ENCODE assay signal across 9 cellular contexts in the genomic region with DNA sequence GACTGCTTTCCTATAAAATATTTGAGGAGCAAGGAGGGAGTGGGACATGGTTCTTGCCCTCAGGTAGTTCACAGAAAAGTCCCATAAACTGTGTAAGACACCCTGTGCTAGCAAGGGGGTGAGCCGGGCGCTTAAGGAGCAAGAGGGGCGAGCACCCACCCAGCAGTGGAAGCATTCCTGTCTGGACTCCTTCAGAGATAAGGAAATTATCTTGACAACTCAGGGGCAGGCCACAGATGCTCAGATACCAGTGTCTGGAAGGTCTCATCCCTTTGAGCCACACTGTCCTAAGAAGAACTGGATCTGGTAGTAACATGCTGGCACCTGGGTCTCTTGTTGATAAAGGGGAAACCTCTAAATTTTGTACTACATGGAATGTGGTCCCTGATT. TPM values are rescaled to one million over a fixed set of nuclear protein-coding genes. Genes with fewer than 3 reads are reported as not detected.
DNase-seq lines count a peak whose midpoint lies in the region; ATAC-seq and TF ChIP-seq lines count a peak whose summit lies in the region.
"Had no signal": no experiment of that assay in that cellular context is flagged by ENCODE, and none has a peak within 500 bp of the region (broad histone marks: within the 10 kb centered on the region; RNA-seq: fewer than 3 reads in every experiment).

No MANE protein-coding gene starts in this region.

- no peak overlapping the region for H2AFZ ChIP-seq in SK-N-SH (ENCODE audit: low read depth)

- no peak overlapping the region for H3K4me3 Mint-ChIP-seq in CD4-positive, alpha-beta T cell
- H3K4me3 Mint-ChIP-seq in progenitor cell of endocrine pancreas (ENCODE audit: low read depth) = no peak overlapping the region

- H3K9me3 Mint-ChIP-seq in CD4-positive, alpha-beta T cell = no peaks in the 10 kb centered on the region
- no peaks in the 10 kb centered on the region for H3K9me3 Mint-ChIP-seq in progenitor cell of endocrine pancreas (ENCODE audit: low read depth)

- no peak for TF ChIP-seq CTCF in CD4-positive, alpha-beta T cell (IDR thresholded peaks at IDR 0.05)
- TF ChIP-seq CTCF in SK-N-SH (IDR thresholded peaks at IDR 0.05) = no peak
- TF ChIP-seq CTCF in progenitor cell of endocrine pancreas (IDR thresholded peaks at IDR 0.05; ENCODE audit: unreplicated experiment) = no peak

- H3K4me2 ChIP-seq in SK-N-SH = peak overlapping the region; percentile 28

- no peaks in the 10 kb centered on the region for H3K27me3 Mint-ChIP-seq in CD4-positive, alpha-beta T cell
- no peaks in the 10 kb centered on the region for H3K27me3 Mint-ChIP-seq in progenitor cell of endocrine pancreas

- no peak for DNase-seq in CD4-positive, alpha-beta T cell
- DNase-seq in SK-N-SH (no peak), erythroblast (lab: John Stamatoyannopoulos, UW) (peak; percentile 86 to 93), progenitor cell of endocrine pancreas (ENCODE audit: low spot score, unreplicated experiment) (no peak), NCI-H1417 treated with DMSO at 0.1 percent for 48 hours (lab: John Stamatoyannopoulos, UW) (no peak), posterior cingulate gyrus (no peak)
- no peak for DNase-seq in stimulated activated CD4-positive, alpha-beta T cell treated with anti-CD3 and anti-CD28 coated beads, Interleukin-4, amount 100 ng/mL, for 1 hour
- DNase-seq: NCI-H69 had no signal

- H3K36me3 Mint-ChIP-seq in CD4-positive, alpha-beta T cell (ENCODE audit: low read depth) = peaks cover 70% of the 10 kb centered on the region
- H3K36me3 Mint-ChIP-seq in progenitor cell of endocrine pancreas (ENCODE audit: insufficient read depth) = peaks cover 28% of the 10 kb centered on the region

- H3K27me3 ChIP-seq in CD4-positive, alpha-beta T cell (ENCODE audit: control insufficient read depth, insufficient read depth, low read length) = no peaks in the 10 kb centered on the region
- no peaks in the 10 kb centered on the region for H3K27me3 ChIP-seq in SK-N-SH (ENCODE audit: insufficient read depth)

- TF ChIP-seq EP300 in SK-N-SH (IDR thresholded peaks at IDR 0.05; ENCODE audit: borderline replicate concordance in 1 of 2, low read depth in 1 of 2, low read length in 1 of 2) = no peak

- H3K27ac Mint-ChIP-seq in CD4-positive, alpha-beta T cell = peak overlapping the region; percentile 75
- H3K27ac Mint-ChIP-seq in progenitor cell of endocrine pancreas = peak overlapping the region; percentile 51

- TF ChIP-seq RAD21 in SK-N-SH (IDR thresholded peaks at IDR 0.05; ENCODE audit: low read length) = no peak

- POLR2A ChIA-PET in CD4-positive, alpha-beta T cell (lab: Charles Lee) = no interaction called here
- POLR2A ChIA-PET in SK-N-SH (lab: Yijun Ruan, JAX) = no interaction called here

- H3K4me1 Mint-ChIP-seq in CD4-positive, alpha-beta T cell (ENCODE audit: low read depth) = peaks cover 64% of the 10 kb centered on the region
- H3K4me1 Mint-ChIP-seq in progenitor cell of endocrine pancreas (ENCODE audit: low read depth) = peaks cover 34% of the 10 kb centered on the region

- no peak overlapping the region for H3K4me3 ChIP-seq in SK-N-SH (ENCODE audit: low read depth in 2 of 2, low read length in 1 of 2)

- no peaks in the 10 kb centered on the region for H3K9me3 ChIP-seq in CD4-positive, alpha-beta T cell (ENCODE audit: control insufficient read depth, low read length)
- H3K9me3 ChIP-seq in SK-N-SH = no peaks in the 10 kb centered on the region

- CTCF ChIA-PET in CD4-positive, alpha-beta T cell (lab: Charles Lee) = no interaction called here
- CTCF ChIA-PET in SK-N-SH (lab: Yijun Ruan, JAX) = no interaction called here

- no peak for TF ChIP-seq POLR2A in erythroblast (IDR thresholded peaks at IDR 0.05; ENCODE audit: low read length)

- no peak overlapping the region for H3K9ac ChIP-seq in SK-N-SH

- peak overlapping the region; percentile 1 for H3K27ac ChIP-seq in CD4-positive, alpha-beta T cell (ENCODE audit: low read depth, low read length)
- H3K27ac ChIP-seq in SK-N-SH (ENCODE audit: low read depth in 2 of 2, low read length in 1 of 2) = peak overlapping the region; percentile 1 to 31; a peak in 3 of 4 replicates

- H4K20me1 ChIP-seq in SK-N-SH (ENCODE audit: insufficient read depth) = peaks cover 99% of the 10 kb centered on the region

- peaks cover 12 to 19% of the 10 kb centered on the region in 2 experiments; a peak in 3 of 4 replicates for H3K4me1 ChIP-seq in SK-N-SH (ENCODE audit: control insufficient read depth in 1 of 2, insufficient read depth in 2 of 2, low read depth in 1 of 2, low read length in 1 of 2)

- intact Hi-C loops in CD4-positive, alpha-beta T cell (cut with DNase I, micrococcal nuclease) = loop anchor here in 1 of 2 experiments (5.0 kb wide), 1 partner anchor 34 kb away; no protein-coding TSS in a partner anchor
- intact Hi-C loops in posterior cingulate gyrus (cut with DNase I) = no loop called here

- WGBS in SK-N-SH (ENCODE audit: low lambda C conversion rate) = 88% methylated on average over 3 of the region's 3 CpGs

- peaks cover 100% of the 10 kb centered on the region for H3K79me2 ChIP-seq in SK-N-SH (ENCODE audit: insufficient read depth)

- H3F3A ChIP-seq in SK-N-SH (replicated peaks; ENCODE audit: insufficient read depth) = peaks cover 10% of the 10 kb centered on the region

- H3K9me2 ChIP-seq in SK-N-SH = no peaks in the 10 kb centered on the region

- no peak for ATAC-seq in CD4-positive, alpha-beta T cell (ENCODE audit: poor library complexity)
- ATAC-seq in HG03565 (IDR thresholded peaks at IDR 0.05; ENCODE audit: unreplicated experiment) = no peak

- H3K36me3 ChIP-seq in SK-N-SH (replicated peaks in 1 of 2; ENCODE audit: control insufficient read depth in 1 of 2, insufficient read depth in 2 of 2, low read length in 1 of 2) = peaks cover 48 to 53% of the 10 kb centered on the region in 2 experiments

TF ChIP-seq in SK-N-SH, 30 proteins besides CTCF, POLR2A, EP300 and RAD21:
- no peak for TF ChIP-seq TCF12 (IDR thresholded peaks at IDR 0.05)
- peak; percentile 52 for TF ChIP-seq GATA2 (CRISPR knock-in tag; IDR thresholded peaks at IDR 0.05)
- no peak for TF ChIP-seq RXRA (IDR thresholded peaks at IDR 0.05; ENCODE audit: borderline replicate concordance, low read depth)

RNA-seq across cellular contexts. Expression of a gene that starts 19.3 kb away (rescaled TPM):
- total RNA-seq in CD4-positive, alpha-beta T cell = 10 to 100 TPM; 57.6 to 66.4 TPM
- 454 and 460 TPM in 2 replicates for polyA plus RNA-seq in SK-N-SH (2012; rRNA removed)
- 552 and 601 TPM in 2 replicates for polyA plus RNA-seq in SK-N-SH (2012; cell fraction: cytosol; rRNA removed)
- 212 and 275 TPM in 2 replicates for polyA plus RNA-seq in SK-N-SH (2012; cell fraction: nucleus; rRNA removed)
- total RNA-seq in progenitor cell of endocrine pancreas = 203 and 210 TPM in 2 replicates

RNA-seq across cellular contexts. Expression of a gene that starts 44.9 kb away (rescaled TPM):
- 10 to 100 TPM in 1 of 2 experiments, 1 to 10 TPM in 1; 8.6 to 11.0 TPM for total RNA-seq in CD4-positive, alpha-beta T cell
- 16.1 and 18.5 TPM in 2 replicates for polyA plus RNA-seq in SK-N-SH (2012; rRNA removed)
- 20.3 and 20.6 TPM in 2 replicates for polyA plus RNA-seq in SK-N-SH (2012; cell fraction: cytosol; rRNA removed)
- 9.0 and 9.6 TPM in 2 replicates for polyA plus RNA-seq in SK-N-SH (2012; cell fraction: nucleus; rRNA removed)
- total RNA-seq in progenitor cell of endocrine pancreas = 17.3 and 18.0 TPM in 2 replicates

RNA-seq across cellular contexts. Expression of a gene that starts 54.1 kb away (rescaled TPM):
- total RNA-seq in CD4-positive, alpha-beta T cell = 10 to 100 TPM; 22.0 to 22.9 TPM
- 24.1 and 27.4 TPM in 2 replicates for polyA plus RNA-seq in SK-N-SH (2012; rRNA removed)
- polyA plus RNA-seq in SK-N-SH (2012; cell fraction: cytosol; rRNA removed) = 13.7 and 17.3 TPM in 2 replicates
- polyA plus RNA-seq in SK-N-SH (2012; cell fraction: nucleus; rRNA removed) = 69.2 and 80.2 TPM in 2 replicates
- 30.3 and 31.2 TPM in 2 replicates for total RNA-seq in progenitor cell of endocrine pancreas

Comparison
In these comparisons a context has a peak if more than half of its experiments do, and no peak if none do; other contexts are left out.
1. DNase-seq: peak in erythroblast (2 of 2); none in CD4-positive, alpha-beta T cell (0 of 10), SK-N-SH (single experiment), progenitor cell of endocrine pancreas (single experiment), NCI-H1417 treated with DMSO at 0.1 percent for 48 hours (single experiment), posterior cingulate gyrus (0 of 10) and stimulated activated CD4-positive, alpha-beta T cell treated with anti-CD3 and anti-CD28 coated beads, Interleukin-4, amount 100 ng/mL, for 1 hour (single experiment).